ENCODE assay signal across 21 cellular contexts in genomic region chr11:126370016-126370415, GRCh38.
"Had no signal": no experiment of that assay in that cellular context is flagged by ENCODE, and none has a peak within 500 bp of the region (broad histone marks: within the 10 kb centered on the region; RNA-seq: fewer than 3 reads in every experiment).

No MANE protein-coding gene starts in this region.

- H3K9me3 ChIP-seq: colonic mucosa, heart right ventricle, pancreas, spleen, tibial artery, upper lobe of right lung, vagina had no signal

- H3K36me3 Mint-ChIP-seq: naive B cell; stimulated activated memory B cell treated with anti-CD40 and anti-IgM and Interleukin-4, amounts not matched to agents 10 μg/mL and 1 μg/mL and 100 μg/mL, for 72 hours had no signal

- ATAC-seq: heart right ventricle; left ventricle myocardium superior; pancreas; right cardiac atrium; stimulated activated memory B cell treated with anti-CD40 and anti-IgM and Interleukin-4, amounts not matched to agents 10 μg/mL and 1 μg/mL and 100 μg/mL, for 72 hours; upper lobe of right lung had no signal

- H3K4me3 ChIP-seq: colonic mucosa, heart right ventricle, pancreas, spleen, tibial artery, upper lobe of right lung, vagina had no signal

- H3K27me3 Mint-ChIP-seq: naive B cell; progenitor cell of endocrine pancreas; stimulated activated memory B cell treated with anti-CD40 and anti-IgM and Interleukin-4, amounts not matched to agents 10 μg/mL and 1 μg/mL and 100 μg/mL, for 72 hours; stimulated activated naive CD8-positive, alpha-beta T cell treated with anti-CD3 and anti-CD28 coated beads, Interleukin-15, Interleukin-2, amounts not matched to agents 100 ng/mL and 50 ng/mL, for 24 hours had no signal

- H3K36me3 ChIP-seq: colonic mucosa, heart right ventricle, pancreas, spleen, tibial artery, upper lobe of right lung, vagina had no signal

- H3K27ac ChIP-seq: colonic mucosa, pancreas, tibial artery, upper lobe of right lung, vagina had no signal

- H3K27ac Mint-ChIP-seq: endodermal cell; naive B cell; progenitor cell of endocrine pancreas; stimulated activated memory B cell treated with anti-CD40 and anti-IgM and Interleukin-4, amounts not matched to agents 10 μg/mL and 1 μg/mL and 100 μg/mL, for 72 hours; stimulated activated naive CD8-positive, alpha-beta T cell treated with anti-CD3 and anti-CD28 coated beads, Interleukin-15, Interleukin-2, amounts not matched to agents 100 ng/mL and 50 ng/mL, for 24 hours had no signal

- DNase-seq: colonic mucosa; dermis blood vessel endothelial cell; endodermal cell; erythroblast; heart right ventricle; mesendoderm; naive B cell; nucleus accumbens; stimulated activated CD4-positive, alpha-beta T cell treated with anti-CD3 and anti-CD28 coated beads, Interleukin-15, amount 100 ng/mL, for 24 hours; stimulated activated CD4-positive, alpha-beta T cell treated with anti-CD3 and anti-CD28 coated beads, Interleukin-1b, Interleukin-23, amount 100 ng/mL, for 48 hours; stimulated activated CD4-positive, alpha-beta T cell treated with anti-CD3 and anti-CD28 coated beads, Interleukin-4, amount 100 ng/mL, for 24 hours had no signal

- H3K9me3 Mint-ChIP-seq: endodermal cell; naive B cell; stimulated activated memory B cell treated with anti-CD40 and anti-IgM and Interleukin-4, amounts not matched to agents 10 μg/mL and 1 μg/mL and 100 μg/mL, for 72 hours; stimulated activated naive CD8-positive, alpha-beta T cell treated with anti-CD3 and anti-CD28 coated beads, Interleukin-15, Interleukin-2, amounts not matched to agents 100 ng/mL and 50 ng/mL, for 24 hours had no signal

- H3K4me3 Mint-ChIP-seq: endodermal cell; naive B cell; stimulated activated memory B cell treated with anti-CD40 and anti-IgM and Interleukin-4, amounts not matched to agents 10 μg/mL and 1 μg/mL and 100 μg/mL, for 72 hours; stimulated activated naive CD8-positive, alpha-beta T cell treated with anti-CD3 and anti-CD28 coated beads, Interleukin-15, Interleukin-2, amounts not matched to agents 100 ng/mL and 50 ng/mL, for 24 hours had no signal

- H3K27me3 ChIP-seq: colonic mucosa, heart right ventricle, pancreas, spleen, tibial artery, upper lobe of right lung, vagina had no signal
